In the genomic region with DNA sequence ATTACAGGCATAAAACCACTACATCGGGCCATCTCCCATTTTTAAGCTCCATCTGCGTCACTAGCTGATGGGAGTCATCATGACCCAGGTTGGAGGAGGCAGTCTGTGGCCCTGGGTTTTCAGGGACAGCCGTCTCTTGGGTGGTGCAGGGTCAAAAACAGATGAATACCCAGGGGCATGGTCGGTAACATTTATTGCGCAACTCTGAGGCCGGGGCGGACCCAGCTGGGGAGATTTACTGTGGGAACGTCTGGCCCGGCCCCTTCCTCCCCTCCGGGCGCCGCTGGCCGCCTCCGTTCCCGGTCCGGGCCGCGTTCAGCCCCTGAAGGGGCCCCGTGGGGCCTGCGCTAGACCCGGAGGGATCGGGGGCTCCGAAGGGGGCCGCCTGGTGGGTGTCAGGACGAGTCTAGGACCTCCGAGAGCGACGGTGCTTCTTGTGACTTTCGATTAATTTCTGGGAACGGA, we compare ENCODE assay signal across 7 cellular contexts. TPM values are rescaled to one million over a fixed set of nuclear protein-coding genes. Genes with fewer than 3 reads are reported as not detected.
DNase-seq lines count a peak whose midpoint lies in the region; ATAC-seq, FAIRE-seq and TF ChIP-seq lines count a peak whose summit lies in the region.
"Had no signal": no experiment of that assay in that cellular context is flagged by ENCODE, and none has a peak within 500 bp of the region (broad histone marks: within the 10 kb centered on the region; RNA-seq: fewer than 3 reads in every experiment).

No MANE protein-coding gene starts in this region.

- H3K27me3 ChIP-seq in heart right ventricle: peaks cover 10 to 85% (median 76%) of the 10 kb centered on the region in 7 donors
- peaks cover 13 to 41% (median 29%) of the 10 kb centered on the region in 5 donors for H3K27me3 ChIP-seq in subcutaneous abdominal adipose tissue (ENCODE audit: control insufficient read depth in 5 of 5, insufficient read depth in 4 of 5, low read length in 5 of 5)
- H3K27me3 ChIP-seq in small intestine (ENCODE audit: control insufficient read depth in 2 of 2, insufficient read depth in 2 of 2, low read length in 2 of 2): peaks cover 6 to 18% of the 10 kb centered on the region in 2 donors

- peak overlapping the region in 3 of 5 donors; percentile 3 to 51 (median 23) for H3K9ac ChIP-seq in subcutaneous abdominal adipose tissue (ENCODE audit: low read length in 5 of 5)

- no peak for TF ChIP-seq CTCF in heart right ventricle (IDR thresholded peaks at IDR 0.05)

- 2 to 3% methylated on average over 30 of the region's 30 CpGs for WGBS in heart right ventricle, 2 donors
- 2 to 4% (median 4%) methylated on average over 29 to 30 of the region's 30 CpGs for WGBS in small intestine, 3 donors

- H3K4me3 ChIP-seq in heart right ventricle (peak overlapping the region; percentile 21 to 50 (median 44)), subcutaneous abdominal adipose tissue (ENCODE audit: low read depth in 1 of 5, low read length in 5 of 5) (peak overlapping the region; percentile 19 to 62 (median 55)), small intestine (ENCODE audit: low read depth in 1 of 2, low read length in 2 of 2) (no peak overlapping the region)

- intact Hi-C loops in heart right ventricle (cut with DNase I): loop anchor here in 1 of 10 donors (5.0 kb wide), 1 partner anchor 38 kb away; a partner anchor contains a TSS

- H3K4me1 ChIP-seq in heart right ventricle (peaks cover 12 to 53% (median 37%) of the 10 kb centered on the region in 9 donors), subcutaneous abdominal adipose tissue (ENCODE audit: control insufficient read depth in 5 of 5, insufficient read depth in 5 of 5, low read length in 5 of 5) (peaks cover 0 to 45% (median 42%) of the 10 kb centered on the region in 5 donors), small intestine (ENCODE audit: control insufficient read depth in 2 of 2, insufficient read depth in 1 of 2, low read depth in 1 of 2, low read length in 1 of 2) (no peaks in the 10 kb centered on the region)

- H3K36me3 ChIP-seq in heart right ventricle (no peaks in the 10 kb centered on the region), subcutaneous abdominal adipose tissue (ENCODE audit: control insufficient read depth in 5 of 5, insufficient read depth in 5 of 5, low read length in 5 of 5) (no peaks in the 10 kb centered on the region), small intestine (ENCODE audit: control insufficient read depth in 2 of 2, insufficient read depth in 2 of 2, low read length in 2 of 2) (no peaks in the 10 kb centered on the region)

- peak; percentile 53 to 72 (median 62) for ATAC-seq in heart right ventricle

- FAIRE-seq in small intestine (lab: Jason Lieb, UNC): no peak

- peak overlapping the region; percentile 21 to 82 (median 66) for H3K27ac ChIP-seq in heart right ventricle
- H3K27ac ChIP-seq in subcutaneous abdominal adipose tissue (ENCODE audit: low read depth, low read length): no peak overlapping the region
- no peak overlapping the region for H3K27ac ChIP-seq in small intestine (ENCODE audit: low read depth in 1 of 2, low read length in 1 of 2)

- H3K9me3 ChIP-seq in heart right ventricle (no peaks in the 10 kb centered on the region), subcutaneous abdominal adipose tissue (ENCODE audit: control insufficient read depth in 5 of 5, low read length in 5 of 5) (no peaks in the 10 kb centered on the region), small intestine (ENCODE audit: control insufficient read depth, low read depth) (no peaks in the 10 kb centered on the region)

- peak; percentile 18 for DNase-seq in NCI-H1105 treated with DMSO at 0.1 percent for 48 hours (lab: John Stamatoyannopoulos, UW)
- no peak for DNase-seq in NCI-H1105 (lab: John Stamatoyannopoulos, UW)
- peak; percentile 65 to 78 for DNase-seq in heart right ventricle
- DNase-seq in small intestine: no peak
- DNase-seq in H4 (ENCODE audit: low spot score): no peak
- DNase-seq: effector CD8-positive, alpha-beta T cell had no signal

RNA-seq across cellular contexts. Expression of a gene that starts 1.3 kb away (rescaled TPM):
- 10 to 100 TPM in 2 of 10 donors, 1 to 10 TPM in 8; 1.2 to 14.4 (median 3.2) TPM for total RNA-seq in heart right ventricle
- polyA plus RNA-seq in heart right ventricle (10 to 100 TPM in 1 of 2 donors, 1 to 10 TPM in 1; 5.2 to 37.5 TPM), small intestine (1 to 10 TPM in 2 of 3 donors, not detected in 1; 1.1 to 1.5 TPM)
- 0.14 TPM in 1 of 2 replicates, not detected in the other for total RNA-seq in H4 (2014; rRNA removed; shearing (Covaris generic))

RNA-seq across cellular contexts. Expression of a gene that starts 14.5 kb away (rescaled TPM):
- under 1 TPM in 9 of 10 donors, not detected in 1; 0.17 to 0.64 (median 0.34) TPM for total RNA-seq in heart right ventricle
- 1 to 10 TPM in 1 of 2 donors, under 1 TPM in 1; 0.83 to 2.2 TPM for polyA plus RNA-seq in heart right ventricle
- polyA plus RNA-seq in small intestine: under 1 TPM in 1 of 3 donors, not detected in 2; 0.30 TPM
- 0.99 and 1.7 TPM in 2 replicates for total RNA-seq in H4 (2014; rRNA removed; shearing (Covaris generic))

RNA-seq across cellular contexts. Expression of a gene that starts 15.0 kb away (rescaled TPM):
- 100 to 1,000 TPM; 106 to 177 (median 123) TPM for total RNA-seq in heart right ventricle
- 10 to 100 TPM; 84.3 to 96.9 TPM for polyA plus RNA-seq in heart right ventricle
- 100 to 1,000 TPM; 118 to 200 (median 119) TPM for polyA plus RNA-seq in small intestine
- total RNA-seq in H4 (2014; rRNA removed; shearing (Covaris generic)): 40.7 and 54.9 TPM in 2 replicates

RNA-seq across cellular contexts. Expression of a gene that starts 36.3 kb away (rescaled TPM):
- total RNA-seq in heart right ventricle: 1 to 10 TPM; 3.8 to 9.1 (median 4.7) TPM
- polyA plus RNA-seq in heart right ventricle (10 to 100 TPM in 1 of 2 donors, 1 to 10 TPM in 1; 6.2 to 14.7 TPM), small intestine (1 to 10 TPM in 2 of 3 donors, under 1 TPM in 1; 0.45 to 2.7 (median 1.4) TPM)
- 3.0 and 5.4 TPM in 2 replicates for total RNA-seq in H4 (2014; rRNA removed; shearing (Covaris generic))

RNA-seq across cellular contexts. Expression of a gene that starts 46.0 kb away (rescaled TPM):
- total RNA-seq in heart right ventricle: 1 to 10 TPM in 8 of 10 donors, under 1 TPM in 2; 0.53 to 2.1 (median 1.6) TPM
- polyA plus RNA-seq in heart right ventricle: 1 to 10 TPM; 2.1 to 3.1 TPM
- polyA plus RNA-seq in small intestine: 1 to 10 TPM; 3.0 to 4.0 (median 3.1) TPM
- total RNA-seq in H4 (2014; rRNA removed; shearing (Covaris generic)): 0.45 and 1.0 TPM in 2 replicates

Comparison
In these comparisons a context has a peak if more than half of its experiments do, and no peak if none do; other contexts are left out.
1. DNase-seq: peak in NCI-H1105 treated with DMSO at 0.1 percent for 48 hours (single experiment) and heart right ventricle (2 of 2); none in NCI-H1105 (single experiment), small intestine (single experiment) and H4 (single experiment).
2. H3K27ac ChIP-seq: peak in heart right ventricle (10 of 10); none in subcutaneous abdominal adipose tissue (single experiment) and small intestine (0 of 2).
3. H3K4me3 ChIP-seq: peak in heart right ventricle (10 of 10) and subcutaneous abdominal adipose tissue (5 of 5); none in small intestine (0 of 2).